Comparison of ENCODE assay signal across 7 cellular contexts in genomic region chr3:163159306-163159705, GRCh38.
"Had no signal": no experiment of that assay in that cellular context is flagged by ENCODE, and none has a peak within 500 bp of the region (broad histone marks: within the 10 kb centered on the region; RNA-seq: fewer than 3 reads in every experiment).

No MANE protein-coding gene starts in this region.

- H3K27ac ChIP-seq: HL-60, KMS-11 had no signal

- H3K4me3 ChIP-seq: GM23338 had no signal

- DNase-seq: H9, HCEC 1CT, KBM-7 had no signal

- ATAC-seq: GM23338, HepG2 had no signal
